8 cellular contexts compared by ENCODE assay signal in the genomic region with DNA sequence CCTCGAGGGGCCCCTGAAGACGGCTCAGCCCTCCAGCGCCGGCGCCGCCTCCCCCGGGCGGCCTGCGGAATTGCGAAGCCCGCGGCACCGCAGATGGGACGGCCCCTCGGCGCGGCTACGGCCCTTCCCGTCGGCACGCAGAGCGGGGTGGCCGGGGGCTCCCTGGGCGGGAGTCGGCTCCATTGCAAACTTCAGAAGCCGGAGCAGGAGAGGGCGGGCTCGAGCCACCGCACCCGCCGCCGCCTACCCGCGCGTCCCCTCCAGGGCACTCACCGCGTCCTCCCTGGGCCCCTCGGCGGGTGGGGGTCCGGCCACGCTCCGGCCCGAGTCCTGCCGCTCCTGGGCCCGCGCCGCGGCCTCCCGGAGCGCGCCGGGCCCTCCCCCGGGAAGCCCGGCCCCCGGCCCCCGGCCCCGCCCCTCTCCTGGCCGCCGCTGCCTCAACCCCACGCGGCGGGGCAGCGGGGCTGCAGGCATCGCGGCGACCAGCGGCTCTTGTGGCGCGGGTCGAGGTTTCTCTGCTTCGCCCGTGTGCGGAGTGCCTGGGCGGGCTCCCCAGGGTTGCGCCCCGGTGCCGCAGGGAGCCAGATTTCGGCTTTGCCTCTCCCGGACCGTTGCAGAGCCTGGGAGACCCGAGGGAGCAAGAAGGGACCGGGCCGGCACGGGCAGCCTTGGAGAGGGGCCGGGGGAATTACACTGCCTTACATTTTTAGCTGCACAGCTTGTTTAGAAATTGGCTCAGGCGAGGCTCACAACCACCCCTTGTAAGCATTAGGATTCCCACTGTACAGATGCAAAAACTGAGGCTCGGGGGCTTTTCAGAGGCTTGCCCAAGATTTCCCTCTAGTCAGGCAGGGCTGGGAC. TPM values are rescaled to one million over a fixed set of nuclear protein-coding genes. Genes with fewer than 3 reads are reported as not detected.
DNase-seq lines count a peak whose midpoint lies in the region; ATAC-seq, FAIRE-seq and TF ChIP-seq lines count a peak whose summit lies in the region.

A gene (minus strand): TSS at position 359 of the 861 bp plus-strand sequence. CDS start 3,707 bp downstream, outside the sequence.

- ATAC-seq in GM19023 (IDR thresholded peaks at IDR 0.05; ENCODE audit: unreplicated experiment) (peak; percentile 65), mucosa of descending colon (peak; percentile 70)

- no peak for FAIRE-seq in D721Med (lab: Jason Lieb, UNC)

- H3K36me3 ChIP-seq in ACC112 (ENCODE audit: insufficient read depth, low read length) (no peaks in the 10 kb centered on the region), mucosa of descending colon (ENCODE audit: low read depth) (no peaks in the 10 kb centered on the region), testis (ENCODE audit: low read depth, missing control alignments) (no peaks in the 10 kb centered on the region)

- DNase-seq in LHCN-M2 (ENCODE audit: low read depth) (no peak), epithelial cell of prostate (ENCODE audit: low read depth, low spot score) (no peak), mucosa of descending colon (peak in 1 of 3 donors; percentile 59), testis (no peak), D721Med (ENCODE audit: insufficient read length, low spot score) (no peak)
- peak; percentile 80 for DNase-seq in activated CD8-positive, alpha-beta memory T cell treated with anti-CD3 and anti-CD28 coated beads for 24 hours

- no peaks in the 10 kb centered on the region for H3K79me2 ChIP-seq in ACC112 (ENCODE audit: control insufficient read depth, insufficient read depth, low read length, unreplicated experiment)

- H3K27ac ChIP-seq in ACC112 (ENCODE audit: low read depth, low read length), result no peak within 1 kb of the TSS
- peak within 1 kb of the TSS; percentile 89 for H3K27ac ChIP-seq in epithelial cell of prostate
- peak within 1 kb of the TSS; percentile 42 to 62 for H3K27ac ChIP-seq in testis

- H3K9me3 ChIP-seq in mucosa of descending colon (no peaks in the 10 kb centered on the region), testis (no peaks in the 10 kb centered on the region)

- H3K4me3 ChIP-seq in ACC112 (ENCODE audit: low read depth, low read length) (peak within 1 kb of the TSS; percentile 83), mucosa of descending colon (peak within 1 kb of the TSS; percentile 22), testis (peak within 1 kb of the TSS; percentile 67 to 70)

- peaks cover 15% of the 10 kb centered on the region for H3K4me1 ChIP-seq in ACC112 (ENCODE audit: control insufficient read depth, insufficient read depth, low read length, unreplicated experiment)
- H3K4me1 ChIP-seq in mucosa of descending colon (ENCODE audit: low read depth), result peaks cover 19% of the 10 kb centered on the region
- peaks cover 10% of the 10 kb centered on the region for H3K4me1 ChIP-seq in testis

- H2AFZ ChIP-seq in ACC112 (ENCODE audit: low read length, unreplicated experiment), result peak within 1 kb of the TSS; percentile 83

- H3K27me3 ChIP-seq in ACC112 (ENCODE audit: insufficient read depth, low read length), result no peaks in the 10 kb centered on the region
- no peaks in the 10 kb centered on the region for H3K27me3 ChIP-seq in testis

- TF ChIP-seq POLR2A in testis (IDR thresholded peaks at IDR 0.05), result no peak

- TF ChIP-seq CTCF in mucosa of descending colon (IDR thresholded peaks at IDR 0.05), result no peak
- no peak for TF ChIP-seq CTCF in testis (IDR thresholded peaks at IDR 0.05)
- TF ChIP-seq CTCF in D721Med (IDR thresholded peaks at IDR 0.05; ENCODE audit: insufficient read depth, missing control alignments), result no peak

- intact Hi-C loops in mucosa of descending colon (cut with DNase I, micrococcal nuclease) (no loop called here), testis (cut with DNase I; ENCODE audit: low total_unique reads) (loop anchor here (10.0 kb wide), 1 partner anchor 78 kb away; no protein-coding TSS in a partner anchor)

- WGBS in testis, 2 donors, result 2 to 20% methylated on average over 1 to 44 of the region's 87 CpGs

RNA-seq across cellular contexts. Expression of the gene that starts here (rescaled TPM):
- total RNA-seq in LHCN-M2 (2014; rRNA removed) (19.6 and 21.0 TPM in 2 replicates), mucosa of descending colon (10 to 100 TPM in 1 of 3 donors, 1 to 10 TPM in 2; 2.2 to 63.5 (median 5.1) TPM), testis (10 to 100 TPM; 10.8 to 12.0 TPM)
- polyA plus RNA-seq in LHCN-M2 (2012), result 16.9 TPM
- polyA plus RNA-seq in testis (ENCODE audit: insufficient read depth, low read depth, low replicate concordance), result 11.0 TPM

Comparison
In these comparisons a context has a peak if more than half of its experiments do, and no peak if none do; other contexts are left out.
1. H3K4me3 ChIP-seq: peak in every context shown above with its lines; median percentile 83 in ACC112; 68 in testis; 22 in mucosa of descending colon.